Comparison of ENCODE assay signal across 1 cellular context in the genomic region with DNA sequence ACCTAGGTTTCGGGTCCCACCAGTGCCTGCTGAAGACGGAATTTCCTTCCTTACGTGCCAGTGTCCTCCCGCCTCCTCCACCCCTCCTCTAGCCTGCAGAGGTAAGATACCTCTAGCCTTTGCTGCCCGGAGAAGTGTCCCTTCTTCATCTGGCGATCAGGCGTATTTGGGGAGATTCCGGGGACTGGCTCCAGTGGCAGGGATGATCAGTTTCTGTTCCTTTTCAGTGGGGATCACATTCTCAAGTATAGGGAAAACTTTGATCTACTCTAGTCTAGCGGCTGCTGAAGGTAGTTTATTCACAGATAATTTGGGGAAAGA.
TF ChIP-seq lines count a peak whose summit lies in the region.

No MANE protein-coding gene starts in this region.

TF ChIP-seq in HCT116, 20 proteins besides CTCF, POLR2A, EP300 and RAD21 (continued from another document):
- TF ChIP-seq, protein P1, sequence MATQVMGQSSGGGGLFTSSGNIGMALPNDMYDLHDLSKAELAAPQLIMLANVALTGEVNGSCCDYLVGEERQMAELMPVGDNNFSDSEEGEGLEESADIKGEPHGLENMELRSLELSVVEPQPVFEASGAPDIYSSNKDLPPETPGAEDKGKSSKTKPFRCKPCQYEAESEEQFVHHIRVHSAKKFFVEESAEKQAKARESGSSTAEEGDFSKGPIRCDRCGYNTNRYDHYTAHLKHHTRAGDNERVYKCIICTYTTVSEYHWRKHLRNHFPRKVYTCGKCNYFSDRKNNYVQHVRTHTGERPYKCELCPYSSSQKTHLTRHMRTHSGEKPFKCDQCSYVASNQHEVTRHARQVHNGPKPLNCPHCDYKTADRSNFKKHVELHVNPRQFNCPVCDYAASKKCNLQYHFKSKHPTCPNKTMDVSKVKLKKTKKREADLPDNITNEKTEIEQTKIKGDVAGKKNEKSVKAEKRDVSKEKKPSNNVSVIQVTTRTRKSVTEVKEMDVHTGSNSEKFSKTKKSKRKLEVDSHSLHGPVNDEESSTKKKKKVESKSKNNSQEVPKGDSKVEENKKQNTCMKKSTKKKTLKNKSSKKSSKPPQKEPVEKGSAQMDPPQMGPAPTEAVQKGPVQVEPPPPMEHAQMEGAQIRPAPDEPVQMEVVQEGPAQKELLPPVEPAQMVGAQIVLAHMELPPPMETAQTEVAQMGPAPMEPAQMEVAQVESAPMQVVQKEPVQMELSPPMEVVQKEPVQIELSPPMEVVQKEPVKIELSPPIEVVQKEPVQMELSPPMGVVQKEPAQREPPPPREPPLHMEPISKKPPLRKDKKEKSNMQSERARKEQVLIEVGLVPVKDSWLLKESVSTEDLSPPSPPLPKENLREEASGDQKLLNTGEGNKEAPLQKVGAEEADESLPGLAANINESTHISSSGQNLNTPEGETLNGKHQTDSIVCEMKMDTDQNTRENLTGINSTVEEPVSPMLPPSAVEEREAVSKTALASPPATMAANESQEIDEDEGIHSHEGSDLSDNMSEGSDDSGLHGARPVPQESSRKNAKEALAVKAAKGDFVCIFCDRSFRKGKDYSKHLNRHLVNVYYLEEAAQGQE (IDR thresholded peaks at IDR 0.05; ENCODE audit: low read depth) = no peak
- TF ChIP-seq, protein P2, sequence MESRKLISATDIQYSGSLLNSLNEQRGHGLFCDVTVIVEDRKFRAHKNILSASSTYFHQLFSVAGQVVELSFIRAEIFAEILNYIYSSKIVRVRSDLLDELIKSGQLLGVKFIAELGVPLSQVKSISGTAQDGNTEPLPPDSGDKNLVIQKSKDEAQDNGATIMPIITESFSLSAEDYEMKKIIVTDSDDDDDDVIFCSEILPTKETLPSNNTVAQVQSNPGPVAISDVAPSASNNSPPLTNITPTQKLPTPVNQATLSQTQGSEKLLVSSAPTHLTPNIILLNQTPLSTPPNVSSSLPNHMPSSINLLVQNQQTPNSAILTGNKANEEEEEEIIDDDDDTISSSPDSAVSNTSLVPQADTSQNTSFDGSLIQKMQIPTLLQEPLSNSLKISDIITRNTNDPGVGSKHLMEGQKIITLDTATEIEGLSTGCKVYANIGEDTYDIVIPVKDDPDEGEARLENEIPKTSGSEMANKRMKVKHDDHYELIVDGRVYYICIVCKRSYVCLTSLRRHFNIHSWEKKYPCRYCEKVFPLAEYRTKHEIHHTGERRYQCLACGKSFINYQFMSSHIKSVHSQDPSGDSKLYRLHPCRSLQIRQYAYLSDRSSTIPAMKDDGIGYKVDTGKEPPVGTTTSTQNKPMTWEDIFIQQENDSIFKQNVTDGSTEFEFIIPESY (IDR thresholded peaks at IDR 0.05; ENCODE audit: extremely low read depth, insufficient replicate concordance, low read length) = no peak
- TF ChIP-seq ELF1 (IDR thresholded peaks at IDR 0.05; ENCODE audit: borderline replicate concordance, low read depth) = no peak
TF ChIP-seq in HCT116: peak in this region for 0.
